In the genomic region with DNA sequence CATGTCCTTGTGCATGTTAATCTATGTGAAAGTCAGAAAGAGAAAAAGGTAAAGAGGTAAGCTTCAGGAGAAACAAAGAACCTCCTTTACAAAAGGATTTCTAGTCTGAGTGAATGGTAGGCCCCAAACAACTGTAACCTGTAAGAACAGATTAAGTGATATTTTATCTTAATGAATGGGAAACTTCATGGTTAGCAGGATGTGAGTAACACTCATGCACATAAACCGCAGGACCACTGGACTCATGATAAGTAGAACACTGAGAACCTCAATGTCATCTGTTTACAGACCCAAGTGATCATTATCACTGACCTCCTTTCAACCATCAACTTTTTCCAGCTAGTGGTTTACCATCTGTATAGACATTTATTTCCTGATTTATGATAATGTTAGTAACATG, we compare ENCODE assay signal across 1 cellular context.
A peak's percentile ranks its signal among the peaks of the same experiment; 100 is the strongest.
TF ChIP-seq lines count a peak whose summit lies in the region.

No MANE protein-coding gene starts in this region.

TF ChIP-seq in K562, 482 proteins besides CTCF, POLR2A, EP300 and RAD21 (continued from another document and continues in another):
- no peak for TF ChIP-seq ERF (CRISPR knock-in tag; IDR thresholded peaks at IDR 0.05)
- TF ChIP-seq BRD9 (IDR thresholded peaks at IDR 0.05; ENCODE audit: low read depth, partially characterized antibody), result no peak
- no peak for TF ChIP-seq ZBTB8A (IDR thresholded peaks at IDR 0.05; ENCODE audit: partially characterized antibody)
- TF ChIP-seq ESRRB (CRISPR knock-in tag; IDR thresholded peaks at IDR 0.05; ENCODE audit: borderline replicate concordance), result no peak
- TF ChIP-seq BACH1 (tag; IDR thresholded peaks at IDR 0.05), result no peak
- TF ChIP-seq TAF9B (IDR thresholded peaks at IDR 0.05; ENCODE audit: partially characterized antibody), result peak; percentile 13
- 0 out of 2 replicates have a peak, but pooled peaks have one; percentile 2 for TF ChIP-seq ZNF445 (CRISPR knock-in tag; IDR thresholded peaks at IDR 0.05; ENCODE audit: low read depth)
- no peak for TF ChIP-seq HNRNPK (IDR thresholded peaks at IDR 0.05; ENCODE audit: low read depth, low read length, poor library complexity, severe bottlenecking)
- TF ChIP-seq, protein P1, sequence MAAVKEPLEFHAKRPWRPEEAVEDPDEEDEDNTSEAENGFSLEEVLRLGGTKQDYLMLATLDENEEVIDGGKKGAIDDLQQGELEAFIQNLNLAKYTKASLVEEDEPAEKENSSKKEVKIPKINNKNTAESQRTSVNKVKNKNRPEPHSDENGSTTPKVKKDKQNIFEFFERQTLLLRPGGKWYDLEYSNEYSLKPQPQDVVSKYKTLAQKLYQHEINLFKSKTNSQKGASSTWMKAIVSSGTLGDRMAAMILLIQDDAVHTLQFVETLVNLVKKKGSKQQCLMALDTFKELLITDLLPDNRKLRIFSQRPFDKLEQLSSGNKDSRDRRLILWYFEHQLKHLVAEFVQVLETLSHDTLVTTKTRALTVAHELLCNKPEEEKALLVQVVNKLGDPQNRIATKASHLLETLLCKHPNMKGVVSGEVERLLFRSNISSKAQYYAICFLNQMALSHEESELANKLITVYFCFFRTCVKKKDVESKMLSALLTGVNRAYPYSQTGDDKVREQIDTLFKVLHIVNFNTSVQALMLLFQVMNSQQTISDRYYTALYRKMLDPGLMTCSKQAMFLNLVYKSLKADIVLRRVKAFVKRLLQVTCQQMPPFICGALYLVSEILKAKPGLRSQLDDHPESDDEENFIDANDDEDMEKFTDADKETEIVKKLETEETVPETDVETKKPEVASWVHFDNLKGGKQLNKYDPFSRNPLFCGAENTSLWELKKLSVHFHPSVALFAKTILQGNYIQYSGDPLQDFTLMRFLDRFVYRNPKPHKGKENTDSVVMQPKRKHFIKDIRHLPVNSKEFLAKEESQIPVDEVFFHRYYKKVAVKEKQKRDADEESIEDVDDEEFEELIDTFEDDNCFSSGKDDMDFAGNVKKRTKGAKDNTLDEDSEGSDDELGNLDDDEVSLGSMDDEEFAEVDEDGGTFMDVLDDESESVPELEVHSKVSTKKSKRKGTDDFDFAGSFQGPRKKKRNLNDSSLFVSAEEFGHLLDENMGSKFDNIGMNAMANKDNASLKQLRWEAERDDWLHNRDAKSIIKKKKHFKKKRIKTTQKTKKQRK (IDR thresholded peaks at IDR 0.05; ENCODE audit: borderline replicate concordance, low read depth, low read length), result no peak
- TF ChIP-seq ARID2 (IDR thresholded peaks at IDR 0.05), result no peak
- peak; percentile 89 for TF ChIP-seq ETV1 (tag; conservative IDR thresholded peaks at IDR 0.05; ENCODE audit: low read depth)
- TF ChIP-seq E2F8 (IDR thresholded peaks at IDR 0.05; ENCODE audit: low read depth, partially characterized antibody), result no peak
- no peak for TF ChIP-seq SP1 (CRISPR knock-in tag; IDR thresholded peaks at IDR 0.05)
- peak; percentile 74 for TF ChIP-seq STAT5A (IDR thresholded peaks at IDR 0.05; ENCODE audit: borderline replicate concordance, low read length)
- TF ChIP-seq HMG20B (CRISPR knock-in tag; IDR thresholded peaks at IDR 0.05), result no peak
- no peak for TF ChIP-seq TCF7 (IDR thresholded peaks at IDR 0.05; ENCODE audit: borderline replicate concordance)
- no peak for TF ChIP-seq TCF7L2 (IDR thresholded peaks at IDR 0.05; ENCODE audit: low read depth, low read length)
- TF ChIP-seq, protein P2, sequence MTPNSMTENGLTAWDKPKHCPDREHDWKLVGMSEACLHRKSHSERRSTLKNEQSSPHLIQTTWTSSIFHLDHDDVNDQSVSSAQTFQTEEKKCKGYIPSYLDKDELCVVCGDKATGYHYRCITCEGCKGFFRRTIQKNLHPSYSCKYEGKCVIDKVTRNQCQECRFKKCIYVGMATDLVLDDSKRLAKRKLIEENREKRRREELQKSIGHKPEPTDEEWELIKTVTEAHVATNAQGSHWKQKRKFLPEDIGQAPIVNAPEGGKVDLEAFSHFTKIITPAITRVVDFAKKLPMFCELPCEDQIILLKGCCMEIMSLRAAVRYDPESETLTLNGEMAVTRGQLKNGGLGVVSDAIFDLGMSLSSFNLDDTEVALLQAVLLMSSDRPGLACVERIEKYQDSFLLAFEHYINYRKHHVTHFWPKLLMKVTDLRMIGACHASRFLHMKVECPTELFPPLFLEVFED (CRISPR knock-in tag; conservative IDR thresholded peaks at IDR 0.05), result no peak
- no peak for TF ChIP-seq ZNF347 (CRISPR knock-in tag; IDR thresholded peaks at IDR 0.05; ENCODE audit: low read depth)
- TF ChIP-seq POLR2H (tag; IDR thresholded peaks at IDR 0.05; ENCODE audit: low read depth), result no peak; the same call in 1 of the 2 replicates
- no peak for TF ChIP-seq HDAC8 (tag; IDR thresholded peaks at IDR 0.05)
- TF ChIP-seq MTA3 (IDR thresholded peaks at IDR 0.05; ENCODE audit: borderline replicate concordance), result no peak
- no peak for TF ChIP-seq ZNF316 (IDR thresholded peaks at IDR 0.05)
- TF ChIP-seq PHB (CRISPR knock-in tag; IDR thresholded peaks at IDR 0.05), result no peak
- TF ChIP-seq, protein P3, sequence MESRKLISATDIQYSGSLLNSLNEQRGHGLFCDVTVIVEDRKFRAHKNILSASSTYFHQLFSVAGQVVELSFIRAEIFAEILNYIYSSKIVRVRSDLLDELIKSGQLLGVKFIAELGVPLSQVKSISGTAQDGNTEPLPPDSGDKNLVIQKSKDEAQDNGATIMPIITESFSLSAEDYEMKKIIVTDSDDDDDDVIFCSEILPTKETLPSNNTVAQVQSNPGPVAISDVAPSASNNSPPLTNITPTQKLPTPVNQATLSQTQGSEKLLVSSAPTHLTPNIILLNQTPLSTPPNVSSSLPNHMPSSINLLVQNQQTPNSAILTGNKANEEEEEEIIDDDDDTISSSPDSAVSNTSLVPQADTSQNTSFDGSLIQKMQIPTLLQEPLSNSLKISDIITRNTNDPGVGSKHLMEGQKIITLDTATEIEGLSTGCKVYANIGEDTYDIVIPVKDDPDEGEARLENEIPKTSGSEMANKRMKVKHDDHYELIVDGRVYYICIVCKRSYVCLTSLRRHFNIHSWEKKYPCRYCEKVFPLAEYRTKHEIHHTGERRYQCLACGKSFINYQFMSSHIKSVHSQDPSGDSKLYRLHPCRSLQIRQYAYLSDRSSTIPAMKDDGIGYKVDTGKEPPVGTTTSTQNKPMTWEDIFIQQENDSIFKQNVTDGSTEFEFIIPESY (CRISPR knock-in tag; IDR thresholded peaks at IDR 0.05), result no peak
- no peak for TF ChIP-seq ILF3 (IDR thresholded peaks at IDR 0.05; ENCODE audit: borderline replicate concordance)
- no peak for TF ChIP-seq CAMTA2 (CRISPR knock-in tag; conservative IDR thresholded peaks at IDR 0.05)
- peak; percentile 52; the same call in 1 of the 2 replicates for TF ChIP-seq CREM (IDR thresholded peaks at IDR 0.05; ENCODE audit: low read depth)
- no peak for TF ChIP-seq ZNF518B (CRISPR knock-in tag; IDR thresholded peaks at IDR 0.05)
- TF ChIP-seq SNIP1 (IDR thresholded peaks at IDR 0.05; ENCODE audit: low read depth), result no peak
- TF ChIP-seq, protein P4, sequence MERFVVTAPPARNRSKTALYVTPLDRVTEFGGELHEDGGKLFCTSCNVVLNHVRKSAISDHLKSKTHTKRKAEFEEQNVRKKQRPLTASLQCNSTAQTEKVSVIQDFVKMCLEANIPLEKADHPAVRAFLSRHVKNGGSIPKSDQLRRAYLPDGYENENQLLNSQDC (CRISPR knock-in tag; IDR thresholded peaks at IDR 0.05), result no peak
- TF ChIP-seq MAX (CRISPR knock-in tag; IDR thresholded peaks at IDR 0.05), result no peak
- no peak for TF ChIP-seq DEAF1 (CRISPR knock-in tag; IDR thresholded peaks at IDR 0.05)
- TF ChIP-seq ZSCAN32 (CRISPR knock-in tag; IDR thresholded peaks at IDR 0.05), result no peak
- no peak for TF ChIP-seq BDP1 (IDR thresholded peaks at IDR 0.05; ENCODE audit: insufficient read depth, insufficient read length)
- no peak for TF ChIP-seq ZNF609 (CRISPR knock-in tag; IDR thresholded peaks at IDR 0.05; ENCODE audit: borderline replicate concordance)
- peak; percentile 82 for TF ChIP-seq NCOR1 (IDR thresholded peaks at IDR 0.05)
- TF ChIP-seq MAFK (IDR thresholded peaks at IDR 0.05; ENCODE audit: low read length), result peak; percentile 57
- TF ChIP-seq COPS2 (conservative IDR thresholded peaks at IDR 0.05), result no peak
- TF ChIP-seq LARP7 (IDR thresholded peaks at IDR 0.05), result no peak
- no peak for TF ChIP-seq TAF7 (tag; IDR thresholded peaks at IDR 0.05)
- TF ChIP-seq TCFL5 (CRISPR knock-in tag; conservative IDR thresholded peaks at IDR 0.05), result no peak
